13 cellular contexts compared by ENCODE assay signal in the genomic region with DNA sequence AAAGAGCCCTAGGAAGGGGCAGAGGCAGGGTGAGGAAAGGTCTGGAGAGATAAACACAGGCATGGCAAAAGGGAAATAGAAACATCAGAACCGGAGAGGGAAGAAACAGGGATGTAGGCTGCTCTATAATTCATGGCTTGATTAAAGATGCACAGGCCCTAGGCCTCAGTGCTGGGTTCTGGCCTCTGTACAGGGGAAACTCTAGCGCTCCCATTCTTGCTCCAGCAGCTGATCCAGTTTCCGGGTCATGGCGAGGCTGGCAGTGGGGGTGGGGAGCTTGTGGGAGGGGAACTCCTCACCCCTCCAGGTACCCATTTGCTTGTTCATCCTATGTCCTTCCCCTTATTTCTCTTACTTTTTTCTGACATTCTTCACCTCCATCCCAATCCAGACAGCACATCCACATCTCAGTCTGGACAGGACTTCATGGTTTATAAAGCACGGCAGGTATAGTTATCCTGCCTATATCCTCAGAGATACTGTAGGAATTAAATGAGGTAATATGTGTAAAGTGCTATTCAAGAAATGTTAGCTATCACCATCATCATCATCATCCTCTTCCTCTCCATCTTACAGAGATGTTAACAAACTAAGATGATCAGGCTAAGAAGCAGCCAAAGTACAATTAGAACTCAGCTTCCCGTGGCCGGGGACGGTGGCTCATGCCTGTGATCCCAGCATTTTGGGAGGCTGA. TPM values are rescaled to one million over a fixed set of nuclear protein-coding genes. Genes with fewer than 3 reads are reported as not detected.
DNase-seq lines count a peak whose midpoint lies in the region; ATAC-seq, FAIRE-seq and TF ChIP-seq lines count a peak whose summit lies in the region.
"Had no signal": no experiment of that assay in that cellular context is flagged by ENCODE, and none has a peak within 500 bp of the region (broad histone marks: within the 10 kb centered on the region; RNA-seq: fewer than 3 reads in every experiment).

No MANE protein-coding gene starts in this region.

- no peak overlapping the region for H3K18ac ChIP-seq in mesenchymal stem cell (ENCODE audit: low read depth in 1 of 2, low read length in 2 of 2)

- TF ChIP-seq POLR2A in vagina (IDR thresholded peaks at IDR 0.05) = no peak

- no peak overlapping the region for H3K4me2 ChIP-seq in mesenchymal stem cell (ENCODE audit: low read length, poor library complexity, severe bottlenecking)

- H2BK15ac ChIP-seq in mesenchymal stem cell (ENCODE audit: low read depth, poor library complexity, severe bottlenecking) = no peak overlapping the region

- intact Hi-C loops in Right ventricle myocardium superior (cut with DNase I) = no loop called here
- intact Hi-C loops in vagina (cut with DNase I) = no loop called here

- H3K9me3 ChIP-seq in cardiac muscle cell (ENCODE audit: low read depth) (no peaks in the 10 kb centered on the region), adipocyte (ENCODE audit: control insufficient read depth, low read length) (no peaks in the 10 kb centered on the region), mesenchymal stem cell (ENCODE audit: control insufficient read depth, low read length) (no peaks in the 10 kb centered on the region), vagina (no peaks in the 10 kb centered on the region), small intestine (ENCODE audit: control insufficient read depth, low read depth) (no peaks in the 10 kb centered on the region)

- peak overlapping the region; percentile 34 for H4K91ac ChIP-seq in mesenchymal stem cell (ENCODE audit: low read length)

- H3K36me3 ChIP-seq in cardiac muscle cell = no peaks in the 10 kb centered on the region
- H3K36me3 ChIP-seq in adipocyte (ENCODE audit: control insufficient read depth, insufficient read depth, low read length, severe bottlenecking) = peaks cover 3% of the 10 kb centered on the region
- peaks cover 3 to 31% of the 10 kb centered on the region in 2 experiments for H3K36me3 ChIP-seq in mesenchymal stem cell (ENCODE audit: control insufficient read depth in 1 of 2, insufficient read depth in 2 of 2, low read depth in 1 of 2, low read length in 2 of 2)
- H3K36me3 ChIP-seq in vagina = no peaks in the 10 kb centered on the region
- no peaks in the 10 kb centered on the region for H3K36me3 ChIP-seq in small intestine (ENCODE audit: control insufficient read depth in 2 of 2, insufficient read depth in 2 of 2, low read length in 2 of 2)

- H3K9ac ChIP-seq in adipocyte (ENCODE audit: low read length) = no peak overlapping the region
- peak overlapping the region; percentile 49 for H3K9ac ChIP-seq in mesenchymal stem cell (ENCODE audit: low read length)

- H3K4me1 ChIP-seq in cardiac muscle cell (ENCODE audit: low read depth) (peaks cover 32% of the 10 kb centered on the region), adipocyte (ENCODE audit: control insufficient read depth, insufficient read depth, low read length) (peaks cover 70% of the 10 kb centered on the region), mesenchymal stem cell (ENCODE audit: control insufficient read depth, insufficient read depth, low read depth, low read length) (peaks cover 30% of the 10 kb centered on the region), vagina (peaks cover 60% of the 10 kb centered on the region), small intestine (ENCODE audit: control insufficient read depth in 2 of 2, insufficient read depth in 1 of 2, low read depth in 1 of 2, low read length in 1 of 2) (peaks cover 0 to 3% of the 10 kb centered on the region in 2 donors)

- no peak overlapping the region for H2AFZ ChIP-seq in mesenchymal stem cell (ENCODE audit: low read depth, low read length)

- no peak for FAIRE-seq in small intestine (lab: Jason Lieb, UNC)

- TF ChIP-seq CTCF in cardiac muscle cell (IDR thresholded peaks at IDR 0.05; ENCODE audit: low read depth, low read length) = no peak
- no peak for TF ChIP-seq CTCF in vagina (IDR thresholded peaks at IDR 0.05)
- no peak for TF ChIP-seq CTCF in omental fat pad (IDR thresholded peaks at IDR 0.05)

- H3K23ac ChIP-seq in mesenchymal stem cell (ENCODE audit: low read length in 2 of 2) = no peak overlapping the region

- DNase-seq in cardiac muscle cell (ENCODE audit: low read depth in 1 of 2, low spot score in 1 of 2) (peak in 1 of 2 donors; percentile 35), Right ventricle myocardium superior (no peak), adipocyte (ENCODE audit: low read depth) (peak; percentile 40), mesenchymal stem cell (no peak), vagina (ENCODE audit: extremely low spot score in 2 of 2) (no peak), small intestine (no peak), cerebellar cortex (ENCODE audit: low spot score) (no peak), omental fat pad (ENCODE audit: low spot score) (no peak)
- DNase-seq: CD4-positive, CD25-positive, alpha-beta regulatory T cell; MV-4-11; NCI-H526 treated with DMSO at 0.1 percent for 48 hours; retina had no signal

- H3K27ac ChIP-seq in cardiac muscle cell (peak overlapping the region; percentile 44), mesenchymal stem cell (ENCODE audit: low read length, poor library complexity, severe bottlenecking) (no peak overlapping the region), vagina (peak overlapping the region; percentile 93), small intestine (ENCODE audit: low read depth in 1 of 2, low read length in 1 of 2) (no peak overlapping the region)

- H2BK5ac ChIP-seq in mesenchymal stem cell (ENCODE audit: low read depth, low read length, poor library complexity, severe bottlenecking) = no peak overlapping the region

- H4K8ac ChIP-seq in mesenchymal stem cell (ENCODE audit: low read length) = no peak overlapping the region

- ATAC-seq in Right ventricle myocardium superior (ENCODE audit: poor library complexity) (no peak), omental fat pad (ENCODE audit: low FRiP score) (no peak)

- WGBS in mesenchymal stem cell = 89% methylated on average over 7 of the region's 8 CpGs
- 49 to 58% (median 51%) methylated on average over 8 of the region's 8 CpGs for WGBS in small intestine, 3 donors

- H2BK12ac ChIP-seq in mesenchymal stem cell (ENCODE audit: low read length in 2 of 2) = no peak overlapping the region

- H3K4me3 ChIP-seq in cardiac muscle cell = no peak overlapping the region
- no peak overlapping the region for H3K4me3 ChIP-seq in adipocyte (ENCODE audit: low read length)
- no peak overlapping the region for H3K4me3 ChIP-seq in mesenchymal stem cell (ENCODE audit: insufficient read depth in 1 of 2, low read depth in 1 of 2, low read length in 2 of 2)
- no peak overlapping the region for H3K4me3 ChIP-seq in vagina
- H3K4me3 ChIP-seq in small intestine (ENCODE audit: low read depth in 1 of 2, low read length in 2 of 2) = no peak overlapping the region

- no peak overlapping the region for H3K14ac ChIP-seq in mesenchymal stem cell (ENCODE audit: low read length in 2 of 2)

- H2AK5ac ChIP-seq in mesenchymal stem cell (ENCODE audit: low read length, severe bottlenecking) = no peak overlapping the region

- peaks cover 2% of the 10 kb centered on the region for H3K79me1 ChIP-seq in mesenchymal stem cell (replicated peaks; ENCODE audit: low read length, poor library complexity, severe bottlenecking)

- H3K27me3 ChIP-seq in cardiac muscle cell = no peaks in the 10 kb centered on the region
- no peaks in the 10 kb centered on the region for H3K27me3 ChIP-seq in adipocyte (replicated peaks; ENCODE audit: control insufficient read depth, insufficient read depth, low read length)
- H3K27me3 ChIP-seq in mesenchymal stem cell (ENCODE audit: control insufficient read depth in 1 of 2, insufficient read depth in 1 of 2, low read length in 2 of 2) = no peaks in the 10 kb centered on the region
- no peaks in the 10 kb centered on the region for H3K27me3 ChIP-seq in vagina
- H3K27me3 ChIP-seq in small intestine (ENCODE audit: control insufficient read depth in 2 of 2, insufficient read depth in 2 of 2, low read length in 2 of 2) = no peaks in the 10 kb centered on the region

- H2BK120ac ChIP-seq in mesenchymal stem cell (ENCODE audit: low read depth, low read length) = no peak overlapping the region

- no peak overlapping the region for H3K4ac ChIP-seq in mesenchymal stem cell (ENCODE audit: low read depth in 1 of 2, low read length in 2 of 2)

RNA-seq across cellular contexts. Expression of a gene that starts 8.0 kb away (rescaled TPM):
- total RNA-seq in cardiac muscle cell (0.09 TPM in 1 of 2 replicates, not detected in the other), Right ventricle myocardium superior (not detected), vagina (not detected), omental fat pad (1 to 10 TPM in 3 of 4 donors, not detected in 1; 1.0 to 3.5 (median 2.9) TPM)
- polyA plus RNA-seq in cardiac muscle cell (not detected in 2 replicates), small intestine (under 1 TPM in 1 of 3 donors, not detected in 2; 0.33 TPM)
- polyA plus RNA-seq in mesenchymal stem cell (2013, experiment 1 of 2) = not detected
- polyA plus RNA-seq in mesenchymal stem cell (2013, experiment 2 of 2) = not detected
- total RNA-seq: CD4-positive, CD25-positive, alpha-beta regulatory T cell; endodermal cell had no signal
- polyA plus RNA-seq: CD4-positive, CD25-positive, alpha-beta regulatory T cell had no signal

RNA-seq across cellular contexts. Expression of a gene that starts 12.3 kb away (rescaled TPM):
- total RNA-seq in cardiac muscle cell (13.0 and 20.0 TPM in 2 replicates), Right ventricle myocardium superior (10.7 TPM), vagina (38.8 TPM), omental fat pad (10 to 100 TPM in 3 of 4 donors, 1 to 10 TPM in 1; 9.5 to 36.3 (median 21.8) TPM)
- polyA plus RNA-seq in cardiac muscle cell (13.4 and 16.0 TPM in 2 replicates), small intestine (1 to 10 TPM in 2 of 3 donors, under 1 TPM in 1; 0.45 to 9.7 (median 7.7) TPM)
- 16.2 TPM for polyA plus RNA-seq in mesenchymal stem cell (2013, experiment 1 of 2)
- 17.1 TPM for polyA plus RNA-seq in mesenchymal stem cell (2013, experiment 2 of 2)

RNA-seq across cellular contexts. Expression of a gene that starts 46.8 kb away (rescaled TPM):
- total RNA-seq in cardiac muscle cell (45.9 and 55.8 TPM in 2 replicates), Right ventricle myocardium superior (51.6 TPM), vagina (95.0 TPM), omental fat pad (100 to 1,000 TPM in 2 of 4 donors, 10 to 100 TPM in 2; 76.9 to 292 (median 118) TPM)
- polyA plus RNA-seq in cardiac muscle cell (52.6 and 53.2 TPM in 2 replicates), small intestine (10 to 100 TPM in 1 of 3 donors, 1 to 10 TPM in 2; 1.8 to 60.7 (median 3.0) TPM)
- 248 TPM for polyA plus RNA-seq in mesenchymal stem cell (2013, experiment 1 of 2)
- polyA plus RNA-seq in mesenchymal stem cell (2013, experiment 2 of 2) = 244 TPM

RNA-seq across cellular contexts. Expression of a gene that starts 47.3 kb away (rescaled TPM):
- total RNA-seq in cardiac muscle cell (131 and 152 TPM in 2 replicates), Right ventricle myocardium superior (116 TPM), vagina (47.6 TPM), omental fat pad (100 to 1,000 TPM in 1 of 4 donors, 10 to 100 TPM in 3; 55.5 to 114 (median 81.8) TPM)
- polyA plus RNA-seq in cardiac muscle cell (213 and 233 TPM in 2 replicates), small intestine (100 to 1,000 TPM; 114 to 140 (median 136) TPM)
- 182 TPM for polyA plus RNA-seq in mesenchymal stem cell (2013, experiment 1 of 2)
- polyA plus RNA-seq in mesenchymal stem cell (2013, experiment 2 of 2) = 182 TPM

Comparison
In these comparisons a context has a peak if more than half of its experiments do, and no peak if none do; other contexts are left out.
1. H3K27ac ChIP-seq: peak in cardiac muscle cell (single experiment) and vagina (single experiment); none in mesenchymal stem cell (single experiment) and small intestine (0 of 2).